In the genomic region with DNA sequence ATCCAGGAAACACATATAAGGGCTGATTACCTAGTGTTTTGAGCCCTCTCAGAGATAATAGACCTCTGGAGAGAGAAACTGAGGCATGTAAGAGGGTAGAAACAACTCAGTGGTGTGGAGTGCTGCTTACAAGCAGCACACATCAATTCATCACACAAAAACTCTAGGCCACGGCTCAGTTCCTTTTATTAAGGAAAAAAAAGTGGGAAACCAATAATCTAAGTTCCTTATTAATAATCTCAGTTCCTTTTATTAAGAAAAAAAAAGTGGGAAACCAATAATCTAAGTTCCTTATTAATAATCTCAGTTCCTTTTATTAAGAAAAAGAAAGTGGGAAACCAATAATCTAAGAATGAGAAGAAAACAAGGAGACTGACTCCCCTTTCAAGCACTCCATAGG, we compare ENCODE assay signal across 32 cellular contexts.
"Had no signal": no experiment of that assay in that cellular context is flagged by ENCODE, and none has a peak within 500 bp of the region (broad histone marks: within the 10 kb centered on the region; RNA-seq: fewer than 3 reads in every experiment).

No MANE protein-coding gene starts in this region.

- H3K4me3 ChIP-seq: MG63, Peyer's patch, SJSA1 had no signal

- DNase-seq: Kasumi-1, MG63, NCI-H1048, NCI-H1092 treated with DMSO at 0.1 percent for 48 hours, NCI-H1105 treated with DMSO at 0.1 percent for 48 hours, NCI-H1417, NCI-H1436, NCI-H146, NCI-H1694, NCI-H187, NCI-H1930, NCI-H2029 treated with DMSO at 0.1 percent for 48 hours, NCI-H2081 treated with DMSO at 0.1 percent for 48 hours, NCI-H2107, NCI-H2171, NCI-H226, NCI-H446 treated with DMSO at 0.1 percent for 48 hours, NCI-H510A, NCI-H524, NCI-H69, NCI-H748 treated with DMSO at 0.1 percent for 48 hours, NCI-H82, OCI-M1, PC-3, Peyer's patch, Right ventricle myocardium superior, RPMI8226, SHP77 treated with DMSO at 0.1 percent for 48 hours, SK-N-SH, SW 1271, T-helper 1 cell had no signal

- H3K9me2 ChIP-seq: SK-N-SH had no signal

- H3K9me3 ChIP-seq: MG63, Peyer's patch, SJSA1, SK-N-SH had no signal

- H3K27me3 ChIP-seq: MG63, Peyer's patch, SJSA1 had no signal

- H3K36me3 ChIP-seq: MG63, Peyer's patch, SJSA1 had no signal

- ATAC-seq: PC-3 had no signal

- H3K4me1 ChIP-seq: Peyer's patch, SJSA1 had no signal

- H3K9ac ChIP-seq: SK-N-SH had no signal

- H3K27ac ChIP-seq: Peyer's patch, SJSA1 had no signal

- H3K4me2 ChIP-seq: SK-N-SH had no signal
